Comparison of ENCODE assay signal across 1 cellular context in genomic region chr20:4488407-4489339, GRCh38.
TF ChIP-seq lines count a peak whose summit lies in the region.

No MANE protein-coding gene starts in this region.

TF ChIP-seq in SK-N-SH, 30 proteins besides CTCF, POLR2A, EP300 and RAD21 (continued from another document):
- no peak for TF ChIP-seq USF1 (IDR thresholded peaks at IDR 0.05; ENCODE audit: borderline replicate concordance, low read depth)
